ENCODE assay signal across 9 cellular contexts in genomic region chr12:3236345-3237153, GRCh38.
DNase-seq lines count a peak whose midpoint lies in the region; ATAC-seq and TF ChIP-seq lines count a peak whose summit lies in the region.
"Had no signal": no experiment of that assay in that cellular context is flagged by ENCODE, and none has a peak within 500 bp of the region (broad histone marks: within the 10 kb centered on the region; RNA-seq: fewer than 3 reads in every experiment).

No MANE protein-coding gene starts in this region.

- DNase-seq in NB4 (ENCODE audit: low read depth), result peak; percentile 62
- DNase-seq in cardiac fibroblast (ENCODE audit: low read depth in 2 of 2), result peak; percentile 52 to 65
- DNase-seq in neural crest cell (ENCODE audit: low read depth, low spot score), result no peak
- DNase-seq in suprapubic skin (ENCODE audit: low spot score in 2 of 2), result no peak
- no peak for DNase-seq in activated effector memory CD4-positive, alpha-beta T cell treated with anti-CD3 and anti-CD28 coated beads, Interleukin-2, amount 50 U/mL, for 16 hours
- no peak for DNase-seq in esophagus squamous epithelium (lab: John Stamatoyannopoulos, UW)
- DNase-seq: lower lobe of right lung had no signal

- no peaks in the 10 kb centered on the region for H3K36me3 Mint-ChIP-seq in neural crest cell (ENCODE audit: low read depth)

- H3K36me3 ChIP-seq in suprapubic skin (no peaks in the 10 kb centered on the region), esophagus squamous epithelium (peaks cover 0 to 7% (median 0%) of the 10 kb centered on the region in 3 donors)
- H3K36me3 ChIP-seq: lower lobe of right lung had no signal

- intact Hi-C loops in esophagus squamous epithelium (cut with DNase I), result no loop called here

- no peaks in the 10 kb centered on the region for H3K27me3 Mint-ChIP-seq in neural crest cell (ENCODE audit: low read depth)

- H3K4me1 ChIP-seq in suprapubic skin, result peaks cover 4% of the 10 kb centered on the region
- H3K4me1 ChIP-seq in esophagus squamous epithelium, result peaks cover 0 to 14% (median 0%) of the 10 kb centered on the region in 3 donors

- WGBS in suprapubic skin, result 59% methylated on average over 15 of the region's 15 CpGs
- WGBS in esophagus squamous epithelium, 2 donors, result 54 to 73% methylated on average over 2 to 13 of the region's 15 CpGs

- TF ChIP-seq POLR2A in NB4 (IDR thresholded peaks at IDR 0.05; ENCODE audit: extremely low read depth, insufficient read length), result no peak
- TF ChIP-seq POLR2A in suprapubic skin (IDR thresholded peaks at IDR 0.05), result no peak
- no peak for TF ChIP-seq POLR2A in esophagus squamous epithelium (IDR thresholded peaks at IDR 0.05)

- ATAC-seq in GM18868 (IDR thresholded peaks at IDR 0.05; ENCODE audit: unreplicated experiment), result peak; percentile 70
- ATAC-seq in GM21390 (IDR thresholded peaks at IDR 0.05; ENCODE audit: unreplicated experiment), result no peak

- TF ChIP-seq CTCF in NB4 (IDR thresholded peaks at IDR 0.05; ENCODE audit: low read depth, low read length) (no peak), cardiac fibroblast (IDR thresholded peaks at IDR 0.05; ENCODE audit: low read depth, low read length) (no peak), neural crest cell (conservative IDR thresholded peaks at IDR 0.05) (no peak), suprapubic skin (IDR thresholded peaks at IDR 0.05) (no peak), esophagus squamous epithelium (IDR thresholded peaks at IDR 0.05) (no peak)

- H3K9me3 Mint-ChIP-seq in neural crest cell, result no peaks in the 10 kb centered on the region

- H3K27ac ChIP-seq in suprapubic skin (no peak overlapping the region), esophagus squamous epithelium (no peak overlapping the region)
- H3K27ac ChIP-seq: lower lobe of right lung had no signal

- H3K9me3 ChIP-seq in suprapubic skin, result no peaks in the 10 kb centered on the region
- H3K9me3 ChIP-seq in esophagus squamous epithelium, result no peaks in the 10 kb centered on the region
- H3K9me3 ChIP-seq: lower lobe of right lung had no signal

- no peak overlapping the region for H3K4me3 Mint-ChIP-seq in neural crest cell

- H3K27ac Mint-ChIP-seq in neural crest cell (ENCODE audit: unreplicated experiment), result peak overlapping the region; percentile 32

- H3K4me3 ChIP-seq in NB4 (ENCODE audit: low read depth, low read length) (no peak overlapping the region), cardiac fibroblast (replicated peaks in 1 of 2; ENCODE audit: low read depth in 2 of 2, low read length in 2 of 2) (no peak overlapping the region), suprapubic skin (no peak overlapping the region), esophagus squamous epithelium (no peak overlapping the region)
- H3K4me3 ChIP-seq: lower lobe of right lung had no signal

- TF ChIP-seq EP300 in suprapubic skin (IDR thresholded peaks at IDR 0.05), result no peak

- H3K27me3 ChIP-seq in suprapubic skin (no peaks in the 10 kb centered on the region), esophagus squamous epithelium (no peaks in the 10 kb centered on the region)

- H3K4me1 Mint-ChIP-seq in neural crest cell, result peaks cover 25% of the 10 kb centered on the region

Comparison
In these comparisons a context has a peak if more than half of its experiments do, and no peak if none do; other contexts are left out.
1. DNase-seq: peak in NB4 (single experiment) and cardiac fibroblast (2 of 2); none in neural crest cell (single experiment), suprapubic skin (0 of 2), activated effector memory CD4-positive, alpha-beta T cell treated with anti-CD3 and anti-CD28 coated beads, Interleukin-2, amount 50 U/mL, for 16 hours (single experiment) and esophagus squamous epithelium (single experiment).